Comparison of ENCODE assay signal across 8 cellular contexts in genomic region chr10:99612167-99612831, GRCh38. TPM values are rescaled to one million over a fixed set of nuclear protein-coding genes. Genes with fewer than 3 reads are reported as not detected.
DNase-seq lines count a peak whose midpoint lies in the region; ATAC-seq and TF ChIP-seq lines count a peak whose summit lies in the region.

No MANE protein-coding gene starts in this region.

- no peak overlapping the region for H3K4me3 ChIP-seq in OCI-LY7 (ENCODE audit: low read depth, low read length, poor library complexity, severe bottlenecking)

- no peaks in the 10 kb centered on the region for H3K4me1 ChIP-seq in OCI-LY7 (ENCODE audit: insufficient read depth, low read length, poor library complexity, severe bottlenecking)

- H3K27me3 Mint-ChIP-seq in activated CD4-positive, alpha-beta T cell treated with anti-CD3 and anti-CD28 coated beads, Interleukin-2, amount 10 ng/mL, durations not matched to agents 7 days and 5 days, result no peaks in the 10 kb centered on the region
- H3K27me3 Mint-ChIP-seq in stimulated activated naive CD8-positive, alpha-beta T cell treated with anti-CD3 and anti-CD28 coated beads, Interleukin-15, Interleukin-2, amounts not matched to agents 100 ng/mL and 50 ng/mL, for 24 hours, result no peaks in the 10 kb centered on the region

- no peaks in the 10 kb centered on the region for H3K9me3 ChIP-seq in OCI-LY7 (ENCODE audit: low read length)

- peak; percentile 50 for ATAC-seq in HG03571 (IDR thresholded peaks at IDR 0.05; ENCODE audit: unreplicated experiment)
- ATAC-seq in GM18502 (IDR thresholded peaks at IDR 0.05; ENCODE audit: poor library complexity, unreplicated experiment), result no peak

- peaks cover 45% of the 10 kb centered on the region for H3K36me3 ChIP-seq in OCI-LY7 (ENCODE audit: insufficient read depth, low read length)

- intact Hi-C loops in OCI-LY7 (cut with micrococcal nuclease; ENCODE audit: unreplicated experiment), result loop anchor here (1.0 to 2.0 kb wide), 3 partner anchors 51 to 220 kb away; partner anchors contain the start of gene GOT1

- DNase-seq in activated CD4-positive, alpha-beta T cell treated with anti-CD3 and anti-CD28 coated beads, Interleukin-2, amount 10 ng/mL, durations not matched to agents 7 days and 5 days, result peak; percentile 59
- DNase-seq in activated CD4-positive, alpha-beta T cell treated with anti-CD3 and anti-CD28 coated beads, Interleukin-2, amount 50 U/mL, for 1 hour, result no peak
- DNase-seq in OCI-LY7 (ENCODE audit: low spot score), result peak; percentile 66
- peak; percentile 74 to 82 for DNase-seq in T47D (ENCODE audit: low read depth in 1 of 2, low spot score in 1 of 2)
- DNase-seq in islet precursor cell, result peak; percentile 69

- no peaks in the 10 kb centered on the region for H4K20me1 ChIP-seq in OCI-LY7 (ENCODE audit: insufficient read depth, low read length)

- peaks cover 37% of the 10 kb centered on the region for H3K4me1 Mint-ChIP-seq in activated CD4-positive, alpha-beta T cell treated with anti-CD3 and anti-CD28 coated beads, Interleukin-2, amount 10 ng/mL, durations not matched to agents 7 days and 5 days
- peaks cover 45% of the 10 kb centered on the region for H3K4me1 Mint-ChIP-seq in stimulated activated naive CD8-positive, alpha-beta T cell treated with anti-CD3 and anti-CD28 coated beads, Interleukin-15, Interleukin-2, amounts not matched to agents 100 ng/mL and 50 ng/mL, for 24 hours (ENCODE audit: low read depth)

- no TSS peak for BruUV-seq in OCI-LY7 (replicated peaks; lab: Mats Ljungman, UMichigan)

- in situ Hi-C loops in T47D (cut with HindIII; ENCODE audit: low pct_unique_long_range_greater_than_20kb, low sequenced_read_pairs), result no loop called here

- no peak overlapping the region for H2AFZ ChIP-seq in OCI-LY7 (ENCODE audit: low read length)

- H3K27ac Mint-ChIP-seq in activated CD4-positive, alpha-beta T cell treated with anti-CD3 and anti-CD28 coated beads, Interleukin-2, amount 10 ng/mL, durations not matched to agents 7 days and 5 days, result no peak overlapping the region
- peak overlapping the region; percentile 74 for H3K27ac Mint-ChIP-seq in stimulated activated naive CD8-positive, alpha-beta T cell treated with anti-CD3 and anti-CD28 coated beads, Interleukin-15, Interleukin-2, amounts not matched to agents 100 ng/mL and 50 ng/mL, for 24 hours

- H3K4me2 ChIP-seq in OCI-LY7 (ENCODE audit: low read length), result no peak overlapping the region

- 0 out of 2 replicates have a peak, but pooled peaks cover 4% of the 10 kb centered on the region for H3K79me2 ChIP-seq in OCI-LY7 (ENCODE audit: insufficient read depth, low read depth, low read length)

- H3K4me3 Mint-ChIP-seq in activated CD4-positive, alpha-beta T cell treated with anti-CD3 and anti-CD28 coated beads, Interleukin-2, amount 10 ng/mL, durations not matched to agents 7 days and 5 days, result no peak overlapping the region
- no peak overlapping the region for H3K4me3 Mint-ChIP-seq in stimulated activated naive CD8-positive, alpha-beta T cell treated with anti-CD3 and anti-CD28 coated beads, Interleukin-15, Interleukin-2, amounts not matched to agents 100 ng/mL and 50 ng/mL, for 24 hours

- POLR2A ChIA-PET in activated CD4-positive, alpha-beta T cell treated with anti-CD3 and anti-CD28 coated beads, Interleukin-2, amount 10 ng/mL, durations not matched to agents 7 days and 5 days (lab: Charles Lee), result no interaction called here
- POLR2A ChIA-PET in OCI-LY7 (lab: Charles Lee), result interaction anchor here (1.6 kb wide), 1 partner anchor 55 kb away, joined by 5 read pairs; no protein-coding TSS in a partner anchor

- CTCF ChIA-PET in activated CD4-positive, alpha-beta T cell treated with anti-CD3 and anti-CD28 coated beads, Interleukin-2, amount 10 ng/mL, durations not matched to agents 7 days and 5 days (lab: Charles Lee), result interaction anchor here (0.8 to 2.0 kb wide), 3 partner anchors 8 to 16 kb away, joined by 3 to 6 read pairs (median 4); partner anchors contain the start of gene SLC25A28
- CTCF ChIA-PET in OCI-LY7 (lab: Charles Lee; ENCODE audit: unreplicated experiment), result interaction anchor here (0.7 to 1.5 kb wide), 2 partner anchors 52 to 177 kb away, joined by 5 to 6 read pairs; no protein-coding TSS in a partner anchor

- peak; percentile 95 for TF ChIP-seq CTCF in OCI-LY7 (conservative IDR thresholded peaks at IDR 0.05; ENCODE audit: low read length)

- H3K9me3 Mint-ChIP-seq in activated CD4-positive, alpha-beta T cell treated with anti-CD3 and anti-CD28 coated beads, Interleukin-2, amount 10 ng/mL, durations not matched to agents 7 days and 5 days, result no peaks in the 10 kb centered on the region
- H3K9me3 Mint-ChIP-seq in stimulated activated naive CD8-positive, alpha-beta T cell treated with anti-CD3 and anti-CD28 coated beads, Interleukin-15, Interleukin-2, amounts not matched to agents 100 ng/mL and 50 ng/mL, for 24 hours, result no peaks in the 10 kb centered on the region

- no peak overlapping the region for H3K27ac ChIP-seq in OCI-LY7 (ENCODE audit: low read depth, low read length, poor library complexity, severe bottlenecking)

- no peaks in the 10 kb centered on the region for H3K9me2 ChIP-seq in OCI-LY7 (ENCODE audit: insufficient read depth, low read length)

- H3K36me3 Mint-ChIP-seq in activated CD4-positive, alpha-beta T cell treated with anti-CD3 and anti-CD28 coated beads, Interleukin-2, amount 10 ng/mL, durations not matched to agents 7 days and 5 days (ENCODE audit: low read depth), result peaks cover 38% of the 10 kb centered on the region
- peaks cover 42% of the 10 kb centered on the region for H3K36me3 Mint-ChIP-seq in stimulated activated naive CD8-positive, alpha-beta T cell treated with anti-CD3 and anti-CD28 coated beads, Interleukin-15, Interleukin-2, amounts not matched to agents 100 ng/mL and 50 ng/mL, for 24 hours (ENCODE audit: low read depth)

RNA-seq across cellular contexts. Expression of gene SLC25A28, which starts 7.9 kb away (rescaled TPM):
- 10 to 100 TPM; 65.5 to 69.1 TPM for total RNA-seq in activated CD4-positive, alpha-beta T cell treated with anti-CD3 and anti-CD28 coated beads, Interleukin-2, amount 10 ng/mL, durations not matched to agents 7 days and 5 days
- total RNA-seq in OCI-LY7 (2014; rRNA removed; shearing (Covaris generic)), result 31.6 and 35.6 TPM in 2 replicates
- total RNA-seq in OCI-LY7 (2022), result 36.3 and 38.3 TPM in 2 replicates

RNA-seq across cellular contexts. Expression of gene ENTPD7, which starts 47.0 kb away (rescaled TPM):
- 1 to 10 TPM; 5.8 to 5.9 TPM for total RNA-seq in activated CD4-positive, alpha-beta T cell treated with anti-CD3 and anti-CD28 coated beads, Interleukin-2, amount 10 ng/mL, durations not matched to agents 7 days and 5 days
- total RNA-seq in OCI-LY7 (2014; rRNA removed; shearing (Covaris generic)), result 2.8 and 3.3 TPM in 2 replicates
- total RNA-seq in OCI-LY7 (2022), result 5.6 and 7.6 TPM in 2 replicates
